9 cellular contexts compared by ENCODE assay signal in genomic region chr18:13437801-13438506, GRCh38.
DNase-seq lines count a peak whose midpoint lies in the region; ATAC-seq and TF ChIP-seq lines count a peak whose summit lies in the region.
"Had no signal": no experiment of that assay in that cellular context is flagged by ENCODE, and none has a peak within 500 bp of the region (broad histone marks: within the 10 kb centered on the region; RNA-seq: fewer than 3 reads in every experiment).

No MANE protein-coding gene starts in this region.

- H3K9me3 Mint-ChIP-seq in memory B cell: no peaks in the 10 kb centered on the region
- H3K9me3 Mint-ChIP-seq in stimulated activated naive CD8-positive, alpha-beta T cell treated with anti-CD3 and anti-CD28 coated beads, Interleukin-15, amount 100 ng/mL, for 72 hours: no peaks in the 10 kb centered on the region
- H3K9me3 Mint-ChIP-seq: dendritic cell treated with granulocyte-macrophage colony-stimulating factor and Interleukin-4, amounts not matched to agents 40 ng/mL and 50 ng/mL, for 4 days had no signal

- BruUV-seq in OCI-LY7 (replicated peaks; lab: Mats Ljungman, UMichigan): no TSS peak

- peak overlapping the region; percentile 78 for H3K4me2 ChIP-seq in OCI-LY7 (ENCODE audit: low read length)

- no peaks in the 10 kb centered on the region for H3K36me3 ChIP-seq in OCI-LY7 (ENCODE audit: insufficient read depth, low read length)
- H3K36me3 ChIP-seq: upper lobe of left lung had no signal

- no peak overlapping the region for H3K27ac Mint-ChIP-seq in memory B cell
- peak overlapping the region; percentile 66 to 93 for H3K27ac Mint-ChIP-seq in stimulated activated naive CD8-positive, alpha-beta T cell treated with anti-CD3 and anti-CD28 coated beads, Interleukin-15, amount 100 ng/mL, for 72 hours
- H3K27ac Mint-ChIP-seq: dendritic cell treated with granulocyte-macrophage colony-stimulating factor and Interleukin-4, amounts not matched to agents 40 ng/mL and 50 ng/mL, for 4 days had no signal

- TF ChIP-seq CTCF in OCI-LY7 (conservative IDR thresholded peaks at IDR 0.05; ENCODE audit: low read length): peak; percentile 41; the same call in 1 of the 2 replicates

- peak overlapping the region; percentile 97 for H2AFZ ChIP-seq in OCI-LY7 (ENCODE audit: low read length)

- CTCF ChIA-PET in OCI-LY7 (lab: Charles Lee; ENCODE audit: unreplicated experiment): no interaction called here

- H3K9me2 ChIP-seq in OCI-LY7 (ENCODE audit: insufficient read depth, low read length): no peaks in the 10 kb centered on the region

- intact Hi-C loops in OCI-LY7 (cut with micrococcal nuclease; ENCODE audit: unreplicated experiment): no loop called here

- no peaks in the 10 kb centered on the region for H4K20me1 ChIP-seq in OCI-LY7 (ENCODE audit: insufficient read depth, low read length)

- peaks cover 7% of the 10 kb centered on the region for H3K4me1 Mint-ChIP-seq in memory B cell
- H3K4me1 Mint-ChIP-seq in stimulated activated naive CD8-positive, alpha-beta T cell treated with anti-CD3 and anti-CD28 coated beads, Interleukin-15, amount 100 ng/mL, for 72 hours: peaks cover 69% of the 10 kb centered on the region

- H3K4me3 ChIP-seq in OCI-LY7 (ENCODE audit: low read depth, low read length, poor library complexity, severe bottlenecking): peak overlapping the region; percentile 42
- H3K4me3 ChIP-seq: upper lobe of left lung had no signal

- H3K4me3 Mint-ChIP-seq in memory B cell: peak overlapping the region; percentile 19
- peak overlapping the region; percentile 68 to 84 for H3K4me3 Mint-ChIP-seq in stimulated activated naive CD8-positive, alpha-beta T cell treated with anti-CD3 and anti-CD28 coated beads, Interleukin-15, amount 100 ng/mL, for 72 hours
- H3K4me3 Mint-ChIP-seq: dendritic cell treated with granulocyte-macrophage colony-stimulating factor and Interleukin-4, amounts not matched to agents 40 ng/mL and 50 ng/mL, for 4 days had no signal

- H3K9me3 ChIP-seq in OCI-LY7 (ENCODE audit: low read length): no peaks in the 10 kb centered on the region
- H3K9me3 ChIP-seq: upper lobe of left lung had no signal

- peak; percentile 68 for ATAC-seq in memory B cell (ENCODE audit: low read depth)
- peak; percentile 87 for ATAC-seq in stimulated activated naive CD8-positive, alpha-beta T cell treated with anti-CD3 and anti-CD28 coated beads, Interleukin-15, amount 100 ng/mL, for 72 hours

- H3K4me1 ChIP-seq in OCI-LY7 (ENCODE audit: insufficient read depth, low read length, poor library complexity, severe bottlenecking): peaks cover 27% of the 10 kb centered on the region

- H3K27ac ChIP-seq in OCI-LY7 (ENCODE audit: low read depth, low read length, poor library complexity, severe bottlenecking): peak overlapping the region; percentile 71
- H3K27ac ChIP-seq: upper lobe of left lung had no signal

- H3K79me2 ChIP-seq in OCI-LY7 (ENCODE audit: insufficient read depth, low read depth, low read length): no peaks in the 10 kb centered on the region

- POLR2A ChIA-PET in OCI-LY7 (lab: Charles Lee): interaction anchor here (1.0 kb wide), 1 partner anchor 12 kb away, joined by 3 read pairs; no protein-coding TSS in a partner anchor

- H3K27me3 Mint-ChIP-seq in memory B cell: peaks cover 3% of the 10 kb centered on the region
- H3K27me3 Mint-ChIP-seq in stimulated activated naive CD8-positive, alpha-beta T cell treated with anti-CD3 and anti-CD28 coated beads, Interleukin-15, amount 100 ng/mL, for 72 hours: no peaks in the 10 kb centered on the region
- H3K27me3 Mint-ChIP-seq: dendritic cell treated with granulocyte-macrophage colony-stimulating factor and Interleukin-4, amounts not matched to agents 40 ng/mL and 50 ng/mL, for 4 days had no signal

- H3K36me3 Mint-ChIP-seq in memory B cell: no peaks in the 10 kb centered on the region

- DNase-seq in OCI-LY7 (ENCODE audit: low spot score) (peak; percentile 80), activated T-cell treated with anti-CD3 and anti-CD28 coated beads for 48 hours (ENCODE audit: low read depth) (peak; percentile 43), memory B cell (ENCODE audit: low spot score in 2 of 2) (no peak), dermis blood vessel endothelial cell (no peak), nucleus accumbens (lab: John Stamatoyannopoulos, UW) (no peak), SKM-1 treated with dmso at 0.1 percent for 144 hours (lab: John Stamatoyannopoulos, UW; ENCODE audit: unreplicated experiment) (no peak)
- DNase-seq in stimulated activated naive CD8-positive, alpha-beta T cell treated with anti-CD3 and anti-CD28 coated beads, Interleukin-15, amount 100 ng/mL, for 72 hours: peak; percentile 32 to 64
- DNase-seq: upper lobe of left lung had no signal

Comparison
In these comparisons a context has a peak if more than half of its experiments do, and no peak if none do; other contexts are left out.
1. DNase-seq: peak in OCI-LY7 (single experiment), activated T-cell treated with anti-CD3 and anti-CD28 coated beads for 48 hours (single experiment) and stimulated activated naive CD8-positive, alpha-beta T cell treated with anti-CD3 and anti-CD28 coated beads, Interleukin-15, amount 100 ng/mL, for 72 hours (2 of 2); none in memory B cell (0 of 2), dermis blood vessel endothelial cell (single experiment), nucleus accumbens (0 of 56) and SKM-1 treated with dmso at 0.1 percent for 144 hours (single experiment).